Comparison of ENCODE assay signal across 7 cellular contexts in the genomic region with DNA sequence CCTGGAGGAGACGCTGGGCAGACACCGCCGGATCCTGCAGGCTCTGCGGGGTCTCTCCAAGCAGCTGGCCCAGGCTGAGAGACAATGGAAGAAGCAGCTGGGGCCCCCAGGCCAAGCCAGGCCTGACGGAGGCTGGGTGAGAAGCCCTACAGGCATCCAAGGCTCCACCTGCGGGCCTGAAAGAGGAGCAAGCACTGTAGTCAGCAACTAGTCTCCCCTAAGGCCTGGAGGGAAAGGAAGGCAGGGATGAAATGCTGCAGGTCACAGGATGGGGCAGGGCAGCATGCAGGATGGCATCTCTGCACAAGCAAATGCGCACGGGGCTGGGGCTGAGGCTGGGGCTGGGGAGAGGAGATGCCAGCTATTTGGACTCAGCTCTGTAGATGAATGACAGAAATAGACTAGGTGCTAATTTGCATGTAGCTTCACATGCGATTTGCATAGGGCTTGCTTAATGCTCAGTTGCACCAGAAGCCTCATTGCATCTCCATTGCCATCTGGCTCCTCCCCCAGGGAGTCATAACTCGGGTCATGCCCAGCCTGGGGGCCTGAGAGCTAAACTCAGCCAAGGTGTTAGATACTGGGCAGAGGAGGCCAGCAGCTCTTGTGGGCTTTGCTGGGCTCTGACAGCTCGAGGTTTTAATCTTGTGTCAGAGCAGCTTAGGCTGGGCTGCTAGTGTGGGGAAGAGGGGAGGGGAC.
DNase-seq lines count a peak whose midpoint lies in the region; ATAC-seq and TF ChIP-seq lines count a peak whose summit lies in the region.

No MANE protein-coding gene starts in this region.

- no peak for TF ChIP-seq CTCF in brain microvascular endothelial cell (IDR thresholded peaks at IDR 0.05; ENCODE audit: low read depth, low read length, missing control alignments)

- H3K27me3 ChIP-seq in brain microvascular endothelial cell (replicated peaks), result peaks cover 7% of the 10 kb centered on the region

- no peak overlapping the region for H3K27ac ChIP-seq in brain microvascular endothelial cell

- H3K36me3 ChIP-seq in brain microvascular endothelial cell (replicated peaks), result no peaks in the 10 kb centered on the region

- peak; percentile 50 for ATAC-seq in GM18519 (IDR thresholded peaks at IDR 0.05; ENCODE audit: low FRiP score, unreplicated experiment)
- ATAC-seq in GM21717 (IDR thresholded peaks at IDR 0.05; ENCODE audit: unreplicated experiment), result peak; percentile 74
- ATAC-seq in HG02588 (IDR thresholded peaks at IDR 0.05; ENCODE audit: unreplicated experiment), result no peak

- peak; percentile 96 for DNase-seq in NAMALWA (ENCODE audit: low spot score)
- DNase-seq in iPS-NIHi7 (ENCODE audit: extremely low spot score), result peak; percentile 59
- no peak for DNase-seq in brain microvascular endothelial cell
- DNase-seq in NCI-H2196 treated with DMSO at 0.1 percent for 48 hours (lab: John Stamatoyannopoulos, UW; ENCODE audit: unreplicated experiment), result no peak

- in situ Hi-C loops in brain microvascular endothelial cell (cut with HindIII; ENCODE audit: low pct_ligation_motif_present, low sequenced_read_pairs), result no loop called here

- no peak overlapping the region for H3K4me3 ChIP-seq in brain microvascular endothelial cell (ENCODE audit: low read depth, low read length)

Comparison
In these comparisons a context has a peak if more than half of its experiments do, and no peak if none do; other contexts are left out.
1. DNase-seq: peak in NAMALWA (single experiment) and iPS-NIHi7 (single experiment); none in brain microvascular endothelial cell (single experiment) and NCI-H2196 treated with DMSO at 0.1 percent for 48 hours (single experiment).